8 cellular contexts compared by ENCODE assay signal in the genomic region with DNA sequence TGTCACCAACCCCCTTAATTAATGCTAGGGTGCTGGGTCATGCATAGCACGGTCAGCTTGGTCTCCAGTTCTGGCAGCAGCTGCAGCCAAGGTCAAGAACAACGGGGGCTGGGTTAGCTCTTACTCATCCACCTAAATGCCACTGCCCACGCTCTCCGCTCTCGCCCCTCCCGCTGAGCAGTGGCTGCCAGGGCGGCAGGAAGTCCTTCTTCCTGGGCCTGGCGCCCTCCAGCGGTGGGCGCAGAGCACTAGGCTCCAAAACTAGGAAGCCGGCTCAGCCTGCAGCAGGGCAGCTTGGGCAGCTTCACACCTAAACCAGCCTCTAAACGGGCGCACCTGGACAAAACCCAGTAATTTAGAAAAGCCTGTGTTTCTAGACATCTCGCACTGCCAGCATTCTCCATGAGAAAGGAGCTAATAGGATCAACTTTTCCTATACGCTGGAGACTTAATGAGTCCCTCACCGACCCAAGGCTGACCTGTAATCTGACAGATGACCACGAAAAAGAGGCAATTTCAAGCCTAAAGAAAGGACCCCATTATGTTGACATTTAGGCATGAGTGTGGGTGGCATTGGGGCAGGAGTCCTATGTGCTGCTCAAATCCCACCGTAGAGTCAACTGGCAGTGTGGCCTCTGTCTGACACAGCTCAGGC.
DNase-seq lines count a peak whose midpoint lies in the region; ATAC-seq and TF ChIP-seq lines count a peak whose summit lies in the region.

No MANE protein-coding gene starts in this region.

- peak; percentile 56 to 91 (median 82) for TF ChIP-seq CTCF in dorsolateral prefrontal cortex (IDR thresholded peaks at IDR 0.05 in 54 of 56, conservative IDR thresholded peaks at IDR 0.05 in 2 of 56; ENCODE audit: low read depth in 1 of 56, partially characterized antibody in 56 of 56)

- H3K4me3 ChIP-seq in dorsolateral prefrontal cortex: peak overlapping the region in 5 of 59 donors; percentile 1 to 33 (median 28)

- DNase-seq in NCI-H1417 (lab: John Stamatoyannopoulos, UW): peak; percentile 63 to 87 (median 75)
- DNase-seq in NCI-H1417 treated with DMSO at 0.1 percent for 48 hours (lab: John Stamatoyannopoulos, UW): no peak
- DNase-seq in NCI-H748 (lab: John Stamatoyannopoulos, UW; ENCODE audit: unreplicated experiment): peak; percentile 80
- peak; percentile 38 to 46 for DNase-seq in activated CD4-positive, alpha-beta T cell treated with anti-CD3 and anti-CD28 coated beads, Interleukin-2, amount 50 U/mL, for 4 hours
- peak; percentile 45 to 89 (median 77) for DNase-seq in dorsolateral prefrontal cortex
- DNase-seq in lung microvascular endothelial cell (ENCODE audit: low read depth in 2 of 2): peak; percentile 65 to 69
- DNase-seq in stimulated activated CD8-positive, alpha-beta memory T cell treated with anti-CD3 and anti-CD28 coated beads, Interleukin-12 subunit alpha, Interleukin-12 subunit beta, amount 100 ng/mL, for 4 hours (ENCODE audit: low read depth): peak; percentile 49

- intact Hi-C loops in dorsolateral prefrontal cortex (cut with DNase I): loop anchor here (2.0 to 5.0 kb wide), 2 partner anchors 197 kb away; no protein-coding TSS in a partner anchor

- ATAC-seq in HG03378 (IDR thresholded peaks at IDR 0.05; ENCODE audit: unreplicated experiment): peak; percentile 65

- peaks cover 0 to 2% (median 0%) of the 10 kb centered on the region in 45 donors for H3K27me3 ChIP-seq in dorsolateral prefrontal cortex

- peak overlapping the region in 9 of 59 donors; percentile 6 to 56 (median 32) for H3K27ac ChIP-seq in dorsolateral prefrontal cortex
